22 cellular contexts compared by ENCODE assay signal in genomic region chr12:126425264-126425663, GRCh38.
"Had no signal": no experiment of that assay in that cellular context is flagged by ENCODE, and none has a peak within 500 bp of the region (broad histone marks: within the 10 kb centered on the region; RNA-seq: fewer than 3 reads in every experiment).

No MANE protein-coding gene starts in this region.

- H3K27ac ChIP-seq: HL-60, SJSA1 had no signal

- H3K36me3 ChIP-seq: SJSA1 had no signal

- H3K4me3 ChIP-seq: SJSA1 had no signal

- H3K9me3 ChIP-seq: SJSA1, SK-N-SH had no signal

- DNase-seq: KBM-7, MV-4-11, NCI-H1048, NCI-H1105, NCI-H1417, NCI-H1436 treated with DMSO at 0.1 percent for 48 hours, NCI-H1694, NCI-H187 treated with DMSO at 0.1 percent for 48 hours, NCI-H2029 treated with DMSO at 0.1 percent for 48 hours, NCI-H2171 treated with DMSO at 0.1 percent for 48 hours, NCI-H345, NCI-H446 treated with DMSO at 0.1 percent for 48 hours, NCI-H510A treated with DMSO at 0.1 percent for 48 hours, NCI-H526, NCI-H748 treated with DMSO at 0.1 percent for 48 hours, Right ventricle myocardium superior, RPMI8226, SIG-M5, SK-N-SH, SW 1271 had no signal

- H3K27me3 ChIP-seq: SJSA1 had no signal

- H3K4me1 ChIP-seq: SJSA1 had no signal
